27 cellular contexts compared by ENCODE assay signal in the genomic region with DNA sequence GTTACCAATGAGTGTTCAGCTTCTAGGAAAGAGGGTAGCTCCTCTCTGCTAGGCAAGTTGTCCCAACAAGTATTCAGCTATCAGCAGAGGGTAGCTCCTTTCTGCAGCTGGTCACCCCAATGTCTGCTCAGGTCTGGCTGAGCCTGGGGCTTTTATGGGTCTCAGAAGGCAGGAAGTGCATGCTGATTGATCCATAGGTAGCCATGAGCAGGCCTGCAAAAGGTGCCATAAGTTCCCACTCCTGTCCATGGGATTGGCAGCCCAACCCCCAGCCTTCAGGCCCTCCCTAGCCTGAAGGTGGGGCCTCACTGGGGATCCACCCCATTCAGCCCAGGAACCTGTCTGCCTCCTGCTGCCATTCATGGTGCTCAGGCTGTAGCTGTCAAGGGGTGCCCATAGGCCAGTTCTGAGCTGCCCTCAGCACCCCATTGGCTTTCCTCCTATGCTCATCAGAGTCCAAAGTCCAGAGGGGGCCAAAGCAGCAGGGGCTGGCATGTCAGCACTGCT.
"Had no signal": no experiment of that assay in that cellular context is flagged by ENCODE, and none has a peak within 500 bp of the region (broad histone marks: within the 10 kb centered on the region; RNA-seq: fewer than 3 reads in every experiment).

No MANE protein-coding gene starts in this region.

- H3K4me3 ChIP-seq: colonic mucosa, gastroesophageal sphincter, pancreas, prostate gland, smooth muscle cell, stomach, thyroid gland, upper lobe of left lung, vagina had no signal

- DNase-seq: activated CD4-positive, alpha-beta T cell treated with anti-CD3 and anti-CD28 coated beads for 36 hours; activated CD4-positive, CD25-positive, alpha-beta regulatory T cell; activated CD8-positive, alpha-beta memory T cell treated with anti-CD3 and anti-CD28 coated beads, Interleukin-2, amount 10 ng/mL, durations not matched to agents 7 days and 5 days; activated CD8-positive, alpha-beta T cell treated with anti-CD3 and anti-CD28 coated beads, Interleukin-2, amount 10 ng/mL, durations not matched to agents 7 days and 5 days; activated naive CD4-positive, alpha-beta T cell treated with Interleukin-2 at 50 U/mL for 16 hours; activated T-cell treated with anti-CD3 and anti-CD28 coated beads, Interleukin-2, amount 50 U/mL, for 48 hours; anterior cingulate cortex; cerebellar nuclear complex; colonic mucosa; effector CD8-positive, alpha-beta T cell; immature natural killer cell; kidney; left colon; mammary epithelial cell; naive B cell; nephron progenitor cell; pancreas; retina; stimulated activated CD4-positive, alpha-beta T cell treated with anti-CD3 and anti-CD28 coated beads, Interleukin-1b, Interleukin-23, amount 100 ng/mL, for 48 hours; stimulated activated naive B cell treated with anti-CD40 and anti-IgM and Interleukin-4, amounts not matched to agents 10 μg/mL and 1 μg/mL and 100 μg/mL, for 72 hours; stomach; thyroid gland had no signal

- H3K4me1 ChIP-seq: colonic mucosa, gastroesophageal sphincter, pancreas, prostate gland, stomach, thyroid gland, upper lobe of left lung, vagina had no signal

- H3K27ac ChIP-seq: colonic mucosa, gastroesophageal sphincter, pancreas, prostate gland, stomach, thyroid gland, upper lobe of left lung, vagina had no signal

- H3K27me3 ChIP-seq: colonic mucosa, pancreas, stomach, thyroid gland, upper lobe of left lung, vagina had no signal

- H3K4me2 ChIP-seq: smooth muscle cell had no signal

- H3K36me3 ChIP-seq: colonic mucosa, gastroesophageal sphincter, pancreas, prostate gland, stomach, thyroid gland, upper lobe of left lung, vagina had no signal

- H3K9me3 ChIP-seq: colonic mucosa, gastroesophageal sphincter, pancreas, prostate gland, stomach, thyroid gland, upper lobe of left lung, vagina had no signal
